Comparison of ENCODE assay signal across 8 cellular contexts in genomic region chr6:53359843-53360834, GRCh38.
DNase-seq lines count a peak whose midpoint lies in the region; TF ChIP-seq lines count a peak whose summit lies in the region.

No MANE protein-coding gene starts in this region.

- no peaks in the 10 kb centered on the region for H3K79me2 ChIP-seq in KMS-11 (ENCODE audit: insufficient read depth, low read depth)

- H3K4me2 ChIP-seq in KMS-11 = peak overlapping the region; percentile 85

- DNase-seq in NCI-H82 (lab: John Stamatoyannopoulos, UW) = peak; percentile 33
- no peak for DNase-seq in NCI-H82 treated with DMSO at 0.1 percent for 48 hours (lab: John Stamatoyannopoulos, UW; ENCODE audit: unreplicated experiment)
- DNase-seq in amniotic epithelial cell (ENCODE audit: low read depth) = peak; percentile 84
- DNase-seq in kidney tubule cell (ENCODE audit: low spot score) = peak; percentile 18
- peak; percentile 54 for DNase-seq in superior temporal gyrus (ENCODE audit: extremely low spot score)
- DNase-seq in cortex of kidney (lab: John Stamatoyannopoulos, UW) = no peak
- no peak for DNase-seq in NCI-H526 (lab: John Stamatoyannopoulos, UW)

- H3K4me1 ChIP-seq in KMS-11 (ENCODE audit: low read depth, poor library complexity, severe bottlenecking) = peaks cover 46% of the 10 kb centered on the region

- no peaks in the 10 kb centered on the region for H3K36me3 ChIP-seq in KMS-11 (ENCODE audit: insufficient read depth)

- no peak overlapping the region for H3K4me3 ChIP-seq in KMS-11 (IDR thresholded peaks at IDR 0.05; ENCODE audit: insufficient read depth, low read depth, low read length)

- peak overlapping the region; percentile 93 for H2AFZ ChIP-seq in KMS-11 (ENCODE audit: low read depth)

- H3K9ac ChIP-seq in KMS-11 = peak overlapping the region; percentile 97

- peak overlapping the region; percentile 97 for H3K27ac ChIP-seq in KMS-11

- TF ChIP-seq CTCF in KMS-11 (conservative IDR thresholded peaks at IDR 0.05; ENCODE audit: low read depth, low read length) = no peak

- H4K20me1 ChIP-seq in KMS-11 (ENCODE audit: insufficient read depth) = no peaks in the 10 kb centered on the region

- H3K27me3 ChIP-seq in KMS-11 (ENCODE audit: insufficient read depth, low read depth) = no peaks in the 10 kb centered on the region

Comparison
In these comparisons a context has a peak if more than half of its experiments do, and no peak if none do; other contexts are left out.
1. DNase-seq: peak in NCI-H82 (single experiment), amniotic epithelial cell (single experiment), kidney tubule cell (single experiment) and superior temporal gyrus (single experiment); none in NCI-H82 treated with DMSO at 0.1 percent for 48 hours (single experiment), cortex of kidney (single experiment) and NCI-H526 (0 of 2).